In genomic region chr3:58197588-58197987, GRCh38 we compare ENCODE assay signal across 18 cellular contexts. TPM values are rescaled to one million over a fixed set of nuclear protein-coding genes. Genes with fewer than 3 reads are reported as not detected.
DNase-seq lines count a peak whose midpoint lies in the region; ATAC-seq, FAIRE-seq and TF ChIP-seq lines count a peak whose summit lies in the region.
"Had no signal": no experiment of that assay in that cellular context is flagged by ENCODE, and none has a peak within 500 bp of the region (broad histone marks: within the 10 kb centered on the region; RNA-seq: fewer than 3 reads in every experiment).

No MANE protein-coding gene starts in this region.

- H3K9me3 Mint-ChIP-seq in activated naive CD8-positive, alpha-beta T cell treated with anti-CD3 and anti-CD28 coated beads for 36 hours: peaks cover 7% of the 10 kb centered on the region
- H3K9me3 Mint-ChIP-seq in activated naive CD8-positive, alpha-beta T cell treated with anti-CD3 and anti-CD28 coated beads, Interleukin-2, amount 50 U/mL, for 24 hours: no peaks in the 10 kb centered on the region
- peaks cover 0 to 7% (median 4%) of the 10 kb centered on the region in 7 donors for H3K9me3 Mint-ChIP-seq in naive B cell

- no peaks in the 10 kb centered on the region for H4K20me1 ChIP-seq in GM12878 (ENCODE audit: control insufficient read depth, insufficient read depth)

- RAD21 ChIA-PET in GM12878 (lab: Charles Lee; ENCODE audit: unreplicated experiment): interaction anchor here (1.1 to 3.2 kb wide), 8 partner anchors 9 to 158 kb away, joined by 3 to 105 read pairs (median 22); partner anchors contain the start of genes ABHD6 and DNASE1L3

- in situ Hi-C loops in GM12878 (cut with MboI): no loop called here

- H3K36me3 ChIP-seq in GM12878 (ENCODE audit: control insufficient read depth in 2 of 2, insufficient read depth in 2 of 2, low read length in 1 of 2) (peaks cover 1 to 6% of the 10 kb centered on the region in 2 experiments; a peak in 2 of 4 replicates), thyroid gland (no peaks in the 10 kb centered on the region)
- H3K36me3 ChIP-seq: Peyer's patch had no signal

- no peak for ATAC-seq in activated naive CD8-positive, alpha-beta T cell treated with anti-CD3 and anti-CD28 coated beads, Interleukin-2, amount 50 U/mL, for 24 hours
- ATAC-seq in GM12878 (no peak), naive B cell (ENCODE audit: low read depth in 2 of 2) (no peak), GM19328 (IDR thresholded peaks at IDR 0.05; ENCODE audit: unreplicated experiment) (no peak)

- no peak overlapping the region for H2AFZ ChIP-seq in GM12878 (ENCODE audit: control insufficient read depth, low read depth, low read length)

- H3K27me3 Mint-ChIP-seq in activated naive CD8-positive, alpha-beta T cell treated with anti-CD3 and anti-CD28 coated beads for 36 hours: peaks cover 9% of the 10 kb centered on the region
- peaks cover 11% of the 10 kb centered on the region for H3K27me3 Mint-ChIP-seq in activated naive CD8-positive, alpha-beta T cell treated with anti-CD3 and anti-CD28 coated beads, Interleukin-2, amount 50 U/mL, for 24 hours
- no peaks in the 10 kb centered on the region for H3K27me3 Mint-ChIP-seq in naive B cell

- peaks cover 38% of the 10 kb centered on the region for H3K4me1 ChIP-seq in GM12878 (ENCODE audit: control insufficient read depth, insufficient read depth, low read length)
- peaks cover 0 to 4% of the 10 kb centered on the region in 2 donors for H3K4me1 ChIP-seq in thyroid gland

- TF ChIP-seq CTCF in GM12878 (IDR thresholded peaks at IDR 0.05 in 2 of 3, conservative IDR thresholded peaks at IDR 0.05 in 1 of 3; ENCODE audit: control insufficient read depth in 2 of 3, extremely low read depth in 1 of 3, insufficient read depth in 1 of 3, low read depth in 3 of 3, low read length in 3 of 3): no peak
- no peak for TF ChIP-seq CTCF in thyroid gland (IDR thresholded peaks at IDR 0.05)

- POLR2A ChIA-PET in GM12878 (lab: Charles Lee): interaction anchor here (0.6 to 17.1 kb wide), 6 partner anchors 15 to 174 kb away, joined by 3 to 491 read pairs (median 3); partner anchors contain the start of gene DNASE1L3

- no peaks in the 10 kb centered on the region for H3K27me3 ChIP-seq in GM12878 (replicated peaks in 1 of 2; ENCODE audit: control insufficient read depth in 2 of 2, insufficient read depth in 2 of 2, low read length in 1 of 2)
- no peaks in the 10 kb centered on the region for H3K27me3 ChIP-seq in thyroid gland
- H3K27me3 ChIP-seq: Peyer's patch had no signal

- SMC1A ChIA-PET in GM12878 (lab: Charles Lee; ENCODE audit: uncharacterized antibody, unreplicated experiment): interaction anchor here (1.0 to 12.6 kb wide), 5 partner anchors 8 to 153 kb away, joined by 3 to 510 read pairs (median 13); partner anchors contain the start of gene DNASE1L3

- 95% methylated on average over 10 of the region's 10 CpGs for WGBS in GM12878 (ENCODE audit: insufficient coverage, insufficient replicate concordance, low lambda C conversion rate, missing lambda C conversion rate)
- 94 to 95% methylated on average over 10 of the region's 10 CpGs for whole genome bisulfite sequencing in thyroid gland, 2 donors

- TF ChIP-seq POLR2A in GM12878 (IDR thresholded peaks at IDR 0.05; ENCODE audit: low read depth, low read length) (no peak), thyroid gland (IDR thresholded peaks at IDR 0.05) (no peak)

- peaks cover 23% of the 10 kb centered on the region for H3K9me3 ChIP-seq in GM12878 (replicated peaks; ENCODE audit: control insufficient read depth, insufficient read depth, low read length)
- H3K9me3 ChIP-seq in thyroid gland: no peaks in the 10 kb centered on the region
- H3K9me3 ChIP-seq: Peyer's patch had no signal

- no peak for TF ChIP-seq RAD21 in GM12878 (IDR thresholded peaks at IDR 0.05; ENCODE audit: insufficient read depth, low read depth, low read length)

- intact Hi-C loops in GM12878 (cut with micrococcal nuclease; ENCODE audit: unreplicated experiment) (no loop called here), thyroid gland (cut with DNase I) (no loop called here)

- no TSS peak for BruUV-seq in GM12878 (replicated peaks; lab: Mats Ljungman, UMichigan)

- DNase-seq in activated naive CD8-positive, alpha-beta T cell treated with anti-CD3 and anti-CD28 coated beads for 36 hours: no peak
- DNase-seq in activated naive CD8-positive, alpha-beta T cell treated with anti-CD3 and anti-CD28 coated beads, Interleukin-2, amount 50 U/mL, for 24 hours: no peak
- DNase-seq in GM12878 (ENCODE audit: low read depth, low spot score) (no peak), naive B cell (no peak), thyroid gland (no peak), CD1c-positive myeloid dendritic cell (ENCODE audit: extremely low spot score) (no peak), DMS53 (lab: John Stamatoyannopoulos, UW) (no peak)
- DNase-seq: C1 segment of cervical spinal cord, KG1, NCI-H1092, NCI-H146, NCI-H510A treated with DMSO at 0.1 percent for 48 hours, Peyer's patch, SHP77 had no signal

- no peaks in the 10 kb centered on the region; the same call in 1 of the 2 replicates for H3K79me2 ChIP-seq in GM12878 (ENCODE audit: control insufficient read depth, insufficient read depth, low read length)

- peak overlapping the region; percentile 32 for H3K27ac Mint-ChIP-seq in activated naive CD8-positive, alpha-beta T cell treated with anti-CD3 and anti-CD28 coated beads for 36 hours
- no peak overlapping the region for H3K27ac Mint-ChIP-seq in activated naive CD8-positive, alpha-beta T cell treated with anti-CD3 and anti-CD28 coated beads, Interleukin-2, amount 50 U/mL, for 24 hours
- peak overlapping the region; percentile 71 to 98 (median 94) for H3K27ac Mint-ChIP-seq in naive B cell

- H3K4me3 Mint-ChIP-seq in activated naive CD8-positive, alpha-beta T cell treated with anti-CD3 and anti-CD28 coated beads for 36 hours: no peak overlapping the region
- no peak overlapping the region for H3K4me3 Mint-ChIP-seq in activated naive CD8-positive, alpha-beta T cell treated with anti-CD3 and anti-CD28 coated beads, Interleukin-2, amount 50 U/mL, for 24 hours
- peak overlapping the region in 5 of 8 donors; percentile 42 to 86 (median 75) for H3K4me3 Mint-ChIP-seq in naive B cell

- H3K4me1 Mint-ChIP-seq in activated naive CD8-positive, alpha-beta T cell treated with anti-CD3 and anti-CD28 coated beads for 36 hours: peaks cover 8% of the 10 kb centered on the region
- H3K4me1 Mint-ChIP-seq in activated naive CD8-positive, alpha-beta T cell treated with anti-CD3 and anti-CD28 coated beads, Interleukin-2, amount 50 U/mL, for 24 hours: peaks cover 23% of the 10 kb centered on the region
- peaks cover 44 to 65% (median 50%) of the 10 kb centered on the region in 3 donors for H3K4me1 Mint-ChIP-seq in naive B cell

- CTCF ChIA-PET in GM12878 (lab: Yijun Ruan, JAX): interaction anchor here (1.9 to 25.2 kb wide), 5 partner anchors 10 to 109 kb away, joined by 8 to 655 read pairs (median 11); partner anchors contain the start of genes DNASE1L3, HTD2 and RPP14

- no peak for TF ChIP-seq EP300 in GM12878 (IDR thresholded peaks at IDR 0.05; ENCODE audit: borderline replicate concordance in 1 of 2, control insufficient read depth in 1 of 2, low read depth in 2 of 2, low read length in 2 of 2)

- peak overlapping the region; percentile 43; the same call in 1 of the 2 replicates for H3K27ac ChIP-seq in GM12878 (ENCODE audit: control insufficient read depth, insufficient read depth)
- H3K27ac ChIP-seq in thyroid gland: peak overlapping the region in 2 of 3 donors; percentile 42 to 65
- H3K27ac ChIP-seq: 22Rv1 had no signal

- H3K36me3 Mint-ChIP-seq in activated naive CD8-positive, alpha-beta T cell treated with anti-CD3 and anti-CD28 coated beads for 36 hours: peaks cover 3% of the 10 kb centered on the region
- H3K36me3 Mint-ChIP-seq in activated naive CD8-positive, alpha-beta T cell treated with anti-CD3 and anti-CD28 coated beads, Interleukin-2, amount 50 U/mL, for 24 hours (ENCODE audit: low read depth): no peaks in the 10 kb centered on the region
- peaks cover 4 to 16% of the 10 kb centered on the region in 2 donors for H3K36me3 Mint-ChIP-seq in naive B cell

- no peak overlapping the region for H3K9ac ChIP-seq in GM12878 (ENCODE audit: control insufficient read depth, insufficient read depth, low read length)

- no peak overlapping the region for H3K4me2 ChIP-seq in GM12878 (ENCODE audit: control insufficient read depth, insufficient read depth)

- FAIRE-seq in GM12878 (lab: Jason Lieb, UNC): no peak
- FAIRE-seq: H1 had no signal

- H3K4me3 ChIP-seq in GM12878: no peak overlapping the region
- no peak overlapping the region for H3K4me3 ChIP-seq in thyroid gland (replicated peaks in 1 of 3)
- H3K4me3 ChIP-seq: Peyer's patch had no signal

RNA-seq across cellular contexts. Expression of gene DNASE1L3, which starts 13.2 kb away (rescaled TPM):
- not detected for total RNA-seq in activated naive CD8-positive, alpha-beta T cell treated with anti-CD3 and anti-CD28 coated beads for 36 hours
- total RNA-seq in GM12878 (2013; cell fraction: nucleolus; rRNA removed): 288 TPM in 2 replicates
- total RNA-seq in GM12878 (2014; rRNA removed) (3.2 and 6.0 TPM in 2 replicates), GM12878 (2014; rRNA removed; fragmentation: Illumina TruSeq; extraction: Trizol) (3.6 and 5.3 TPM in 2 replicates), GM12878 (2021) (3.7 and 4.4 TPM in 2 replicates), thyroid gland (10 to 100 TPM in 3 of 4 donors, 1 to 10 TPM in 1; 5.7 to 53.3 (median 14.1) TPM)
- 6.2 TPM for polyA plus RNA-seq in GM12878 (2011; ENCODE audit: low read depth)
- polyA plus RNA-seq in GM12878 (2011; rRNA removed) (72.1 and 84.4 TPM in 2 replicates), GM12878 (2014; fragmentation: Illumina TruSeq; extraction: Trizol) (3.1 and 4.9 TPM in 2 replicates), GM12878 (2014; fragmentation: Nextera tagmentation; extraction: Ambion mirVana) (10 to 100 TPM; 10.6 to 11.1 TPM), GM12878 (2014; rRNA removed) (3.7 and 5.7 TPM in 2 replicates), GM12878 (2016; fragmentation: Nextera tagmentation; extraction: Ambion mirVana) (1 to 10 TPM; 7.7 TPM), naive B cell (ENCODE audit: low read depth in 6 of 6) (10 to 100 TPM in 3 of 6 donors, 1 to 10 TPM in 3; 8.0 to 41.5 (median 14.4) TPM)
- 43.3 and 48.4 TPM in 2 replicates for polyA plus RNA-seq in GM12878 (2011; cell fraction: cytosol; rRNA removed)
- polyA plus RNA-seq in GM12878 (2011; cell fraction: nucleus; rRNA removed): 95.4 and 157 TPM in 2 replicates
- polyA plus RNA-seq in GM12878 (2012): 12.3 and 19.0 TPM in 2 replicates
- 93.0 and 115 TPM in 2 replicates for polyA minus RNA-seq in GM12878 (2011; rRNA and poly(A)+ RNA removed)
- polyA minus RNA-seq in GM12878 (2011; cell fraction: cytosol; rRNA and poly(A)+ RNA removed): 16.8 and 21.7 TPM in 2 replicates
- 63.7 and 75.3 TPM in 2 replicates for polyA minus RNA-seq in GM12878 (2011; cell fraction: nucleus; rRNA and poly(A)+ RNA removed)
- total RNA-seq: H1, M059J had no signal
- polyA plus RNA-seq: H1 had no signal

RNA-seq across cellular contexts. Expression of gene ABHD6, which starts 40.0 kb away (rescaled TPM):
- total RNA-seq in activated naive CD8-positive, alpha-beta T cell treated with anti-CD3 and anti-CD28 coated beads for 36 hours: 1 to 10 TPM; 6.0 to 6.4 TPM
- total RNA-seq in GM12878 (2013; cell fraction: nucleolus; rRNA removed): 50.4 and 53.6 TPM in 2 replicates
- total RNA-seq in GM12878 (2014; rRNA removed): 2.9 and 3.3 TPM in 2 replicates
- total RNA-seq in GM12878 (2014; rRNA removed; fragmentation: Illumina TruSeq; extraction: Trizol): 2.5 and 2.9 TPM in 2 replicates
- total RNA-seq in GM12878 (2021): 3.6 and 3.8 TPM in 2 replicates
- polyA plus RNA-seq in GM12878 (2011; ENCODE audit: low read depth): 6.6 TPM
- polyA plus RNA-seq in GM12878 (2011; rRNA removed): 23.9 and 33.2 TPM in 2 replicates
- 34.3 and 46.6 TPM in 2 replicates for polyA plus RNA-seq in GM12878 (2011; cell fraction: cytosol; rRNA removed)
- 19.4 and 22.2 TPM in 2 replicates for polyA plus RNA-seq in GM12878 (2011; cell fraction: nucleus; rRNA removed)
- polyA plus RNA-seq in GM12878 (2012): 5.2 and 7.6 TPM in 2 replicates
- 1.9 and 3.1 TPM in 2 replicates for polyA plus RNA-seq in GM12878 (2014; fragmentation: Illumina TruSeq; extraction: Trizol)
- 1 to 10 TPM; 1.4 to 1.5 TPM for polyA plus RNA-seq in GM12878 (2014; fragmentation: Nextera tagmentation; extraction: Ambion mirVana)
- polyA plus RNA-seq in GM12878 (2014; rRNA removed): 2.7 and 4.0 TPM in 2 replicates
- 1 to 10 TPM; 5.1 to 7.0 TPM for polyA plus RNA-seq in GM12878 (2016; fragmentation: Nextera tagmentation; extraction: Ambion mirVana)
- 47.7 and 52.5 TPM in 2 replicates for polyA minus RNA-seq in GM12878 (2011; rRNA and poly(A)+ RNA removed)
- 9.2 and 12.8 TPM in 2 replicates for polyA minus RNA-seq in GM12878 (2011; cell fraction: cytosol; rRNA and poly(A)+ RNA removed)
- polyA minus RNA-seq in GM12878 (2011; cell fraction: nucleus; rRNA and poly(A)+ RNA removed): 19.8 and 21.2 TPM in 2 replicates
- polyA plus RNA-seq in naive B cell (ENCODE audit: low read depth in 6 of 6): 10 to 100 TPM in 3 of 6 donors, 1 to 10 TPM in 3; 2.8 to 12.7 (median 10.2) TPM
- total RNA-seq in thyroid gland: 10 to 100 TPM; 14.7 to 28.6 (median 18.0) TPM

Comparison
In these comparisons a context has a peak if more than half of its experiments do, and no peak if none do; other contexts are left out.
1. H3K4me3 Mint-ChIP-seq: peak in naive B cell (5 of 8); none in activated naive CD8-positive, alpha-beta T cell treated with anti-CD3 and anti-CD28 coated beads for 36 hours (single experiment) and activated naive CD8-positive, alpha-beta T cell treated with anti-CD3 and anti-CD28 coated beads, Interleukin-2, amount 50 U/mL, for 24 hours (single experiment).
2. RNA of gene DNASE1L3, which starts 13.2 kb away (total RNA-seq): 5.7 to 53.3 TPM in thyroid gland and 3.2 to 288 TPM in GM12878; not detected in activated naive CD8-positive, alpha-beta T cell treated with anti-CD3 and anti-CD28 coated beads for 36 hours; every median in the first group is over 4 times any median in the second.